ENCODE assay signal across 8 cellular contexts in genomic region chr2:58046335-58046584, GRCh38. TPM values are rescaled to one million over a fixed set of nuclear protein-coding genes. Genes with fewer than 3 reads are reported as not detected.
DNase-seq lines count a peak whose midpoint lies in the region; ATAC-seq and TF ChIP-seq lines count a peak whose summit lies in the region.

No MANE protein-coding gene starts in this region.

- peak overlapping the region; percentile 66 for H3K4me3 ChIP-seq in Caco-2 (ENCODE audit: low read depth, low read length)
- peak overlapping the region; percentile 84 to 87 for H3K4me3 ChIP-seq in mucosa of rectum (ENCODE audit: low read length in 2 of 2)

- CTCF ChIA-PET in Caco-2 (lab: Charles Lee) = no interaction called here

- H3K4me1 Mint-ChIP-seq in Caco-2 (ENCODE audit: low read depth, unreplicated experiment) = peaks cover 29% of the 10 kb centered on the region
- peaks cover 32% of the 10 kb centered on the region for H3K4me1 Mint-ChIP-seq in chondrocyte (ENCODE audit: low read depth)

- no peak for TF ChIP-seq CTCF in Caco-2 (IDR thresholded peaks at IDR 0.05; ENCODE audit: insufficient read depth in 1 of 2, low read depth in 1 of 2, low read length in 1 of 2, severe bottlenecking in 1 of 2, unreplicated experiment in 1 of 2)
- no peak for TF ChIP-seq CTCF in chondrocyte (IDR thresholded peaks at IDR 0.05)

- H3K27ac Mint-ChIP-seq in Caco-2 (ENCODE audit: unreplicated experiment) = peak overlapping the region; percentile 65
- peak overlapping the region; percentile 96 for H3K27ac Mint-ChIP-seq in chondrocyte (ENCODE audit: unreplicated experiment)

- no peaks in the 10 kb centered on the region for H3K9me3 ChIP-seq in Caco-2
- H3K9me3 ChIP-seq in mucosa of rectum (ENCODE audit: control insufficient read depth in 2 of 2, low read length in 2 of 2) = no peaks in the 10 kb centered on the region

- DNase-seq in Caco-2 (no peak), chondrocyte (ENCODE audit: low spot score) (no peak), amniotic stem cell (lab: John Stamatoyannopoulos, UW) (no peak), NCI-H82 treated with DMSO at 0.1 percent for 48 hours (lab: John Stamatoyannopoulos, UW; ENCODE audit: unreplicated experiment) (no peak)
- DNase-seq in stimulated activated CD4-positive, alpha-beta T cell treated with anti-CD3 and anti-CD28 coated beads, Interleukin-12 subunit alpha, Interleukin-12 subunit beta, amount 100 ng/mL, for 4 hours = no peak
- no peak for DNase-seq in activated effector memory CD4-positive, alpha-beta T cell treated with Interleukin-2 at 50 U/mL for 16 hours

- H3K27me3 Mint-ChIP-seq in Caco-2 (ENCODE audit: insufficient read depth, unreplicated experiment) (no peaks in the 10 kb centered on the region), chondrocyte (ENCODE audit: low read depth) (no peaks in the 10 kb centered on the region)

- no TSS peak for BruUV-seq in Caco-2 (replicated peaks; lab: Mats Ljungman, UMichigan)

- H3K4me1 ChIP-seq in Caco-2 = peaks cover 30% of the 10 kb centered on the region
- peaks cover 0 to 8% of the 10 kb centered on the region in 2 donors for H3K4me1 ChIP-seq in mucosa of rectum (ENCODE audit: control insufficient read depth in 2 of 2, insufficient read depth in 2 of 2, low read length in 2 of 2)

- H3K4me3 Mint-ChIP-seq in Caco-2 (ENCODE audit: unreplicated experiment) (peak overlapping the region; percentile 86), chondrocyte (ENCODE audit: unreplicated experiment) (peak overlapping the region; percentile 85)

- peak overlapping the region; percentile 81 to 87 for H3K9ac ChIP-seq in mucosa of rectum (ENCODE audit: low read depth in 1 of 2, low read length in 2 of 2)

- H3K9me3 Mint-ChIP-seq in Caco-2 (ENCODE audit: unreplicated experiment) = no peaks in the 10 kb centered on the region
- no peaks in the 10 kb centered on the region for H3K9me3 Mint-ChIP-seq in chondrocyte (ENCODE audit: low read depth)

- peak overlapping the region; percentile 92 to 94 for H3K27ac ChIP-seq in mucosa of rectum (ENCODE audit: low read depth in 2 of 2, low read length in 2 of 2)

- intact Hi-C loops in Caco-2 (cut with micrococcal nuclease; ENCODE audit: unreplicated experiment) = loop anchor here (2.0 to 5.0 kb wide), 3 partner anchors 139 to 289 kb away; partner anchors contain the start of gene FANCL

- POLR2A ChIA-PET in Caco-2 (lab: Charles Lee) = no interaction called here

- H3K36me3 ChIP-seq in Caco-2 (ENCODE audit: control insufficient read depth, insufficient read depth, low read length) (no peaks in the 10 kb centered on the region), mucosa of rectum (ENCODE audit: control insufficient read depth in 2 of 2, insufficient read depth in 2 of 2, low read length in 2 of 2) (peaks cover 0 to 2% of the 10 kb centered on the region in 2 donors)

- H3K27me3 ChIP-seq in Caco-2 (replicated peaks; ENCODE audit: control insufficient read depth, insufficient read depth, low read length) = no peaks in the 10 kb centered on the region
- no peaks in the 10 kb centered on the region for H3K27me3 ChIP-seq in mucosa of rectum (ENCODE audit: control insufficient read depth in 2 of 2, insufficient read depth in 2 of 2, low read length in 2 of 2)

- H3K36me3 Mint-ChIP-seq in Caco-2 (ENCODE audit: insufficient read depth, unreplicated experiment) (peaks cover 16% of the 10 kb centered on the region), chondrocyte (ENCODE audit: low read depth) (peaks cover 4% of the 10 kb centered on the region)

- ATAC-seq in HG03432 (IDR thresholded peaks at IDR 0.05; ENCODE audit: unreplicated experiment) = peak; percentile 13

RNA-seq across cellular contexts. Expression of gene VRK2, which starts 0.3 kb away (rescaled TPM):
- total RNA-seq in Caco-2 (2022) = 33.1 and 35.4 TPM in 2 replicates
- 15.7 to 20.1 TPM (median 19.3 TPM) in 3 replicates for total RNA-seq in chondrocyte
